In genomic region chr6:112640895-112641294, GRCh38 we compare ENCODE assay signal across 15 cellular contexts.
DNase-seq lines count a peak whose midpoint lies in the region; ATAC-seq and TF ChIP-seq lines count a peak whose summit lies in the region.
"Had no signal": no experiment of that assay in that cellular context is flagged by ENCODE, and none has a peak within 500 bp of the region (broad histone marks: within the 10 kb centered on the region; RNA-seq: fewer than 3 reads in every experiment).

No MANE protein-coding gene starts in this region.

- intact Hi-C loops in Panc1 (cut with micrococcal nuclease; ENCODE audit: unreplicated experiment), result no loop called here

- no TSS peak for BruUV-seq in Panc1 (replicated peaks; lab: Mats Ljungman, UMichigan)

- H3K4me3 ChIP-seq in Panc1 (ENCODE audit: low read depth in 2 of 2, low read length in 2 of 2) (no peak overlapping the region), fibroblast of lung (replicated peaks in 1 of 4; ENCODE audit: control extremely low read depth in 1 of 4, insufficient read depth in 1 of 4, low read depth in 3 of 4, low read length in 4 of 4) (no peak overlapping the region), MG63 (no peak overlapping the region)
- H3K4me3 ChIP-seq: stomach had no signal

- CTCF ChIA-PET in Panc1 (lab: Charles Lee), result no interaction called here

- H3K4me2 ChIP-seq in fibroblast of lung (ENCODE audit: extremely low read depth, insufficient read depth, low read length), result peak overlapping the region; percentile 48

- DNase-seq in ELR (ENCODE audit: low read depth) (peak; percentile 92), Panc1 (ENCODE audit: low read depth, low spot score) (no peak), fibroblast of lung (ENCODE audit: low read depth in 2 of 2) (peak; percentile 51 to 95), renal cortical epithelial cell (ENCODE audit: low read depth) (peak; percentile 91), MG63 (no peak), NCI-H1105 treated with DMSO at 0.1 percent for 48 hours (lab: John Stamatoyannopoulos, UW) (no peak)
- DNase-seq: activated CD4-positive, CD25-positive, alpha-beta regulatory T cell treated with anti-CD3 and anti-CD28 coated beads, Interleukin-2, amount 50 U/mL, for 72 hours; activated T-cell treated with anti-CD3 and anti-CD28 coated beads, Interleukin-2, amount 50 U/mL, for 48 hours; anterior cingulate cortex; CD4-positive, alpha-beta T cell; GF-D8; NCI-H2107; stomach had no signal

- H3K79me2 ChIP-seq in fibroblast of lung (ENCODE audit: control insufficient read depth, insufficient read depth, low read length), result no peaks in the 10 kb centered on the region

- POLR2A ChIA-PET in Panc1 (lab: Charles Lee), result no interaction called here

- peak; percentile 69; the same call in 1 of the 2 replicates for ATAC-seq in Panc1
- no peak for ATAC-seq in HG03135 (IDR thresholded peaks at IDR 0.05; ENCODE audit: unreplicated experiment)
- ATAC-seq in GM19395 (IDR thresholded peaks at IDR 0.05; ENCODE audit: unreplicated experiment), result no peak

- H3K9me3 ChIP-seq in Panc1 (ENCODE audit: control insufficient read depth, insufficient read depth, low read depth, low read length), result no peaks in the 10 kb centered on the region
- no peaks in the 10 kb centered on the region for H3K9me3 ChIP-seq in fibroblast of lung (ENCODE audit: control insufficient read depth, insufficient read depth, low read depth, low read length)
- no peaks in the 10 kb centered on the region; the same call in 1 of the 2 replicates for H3K9me3 ChIP-seq in MG63
- H3K9me3 ChIP-seq: stomach had no signal

- H3K4me1 ChIP-seq in Panc1 (ENCODE audit: control insufficient read depth, insufficient read depth, low read length), result no peaks in the 10 kb centered on the region
- no peaks in the 10 kb centered on the region for H3K4me1 ChIP-seq in fibroblast of lung (ENCODE audit: control insufficient read depth, extremely low read depth, insufficient read depth, low read length)
- H3K4me1 ChIP-seq: stomach had no signal

- in situ Hi-C loops in Panc1 (cut with HindIII; ENCODE audit: low pct_unique_long_range_greater_than_20kb, low sequenced_read_pairs), result no loop called here

- H3K9ac ChIP-seq in fibroblast of lung (ENCODE audit: insufficient read depth, low read length), result no peak overlapping the region

- H4K20me1 ChIP-seq in fibroblast of lung (ENCODE audit: control insufficient read depth, extremely low read depth, insufficient read depth, low read length), result no peaks in the 10 kb centered on the region

- H3K36me3 ChIP-seq in Panc1 (ENCODE audit: control insufficient read depth, insufficient read depth, low read length), result no peaks in the 10 kb centered on the region
- no peaks in the 10 kb centered on the region for H3K36me3 ChIP-seq in fibroblast of lung (ENCODE audit: control insufficient read depth, insufficient read depth, low read length)
- H3K36me3 ChIP-seq in MG63, result no peaks in the 10 kb centered on the region
- H3K36me3 ChIP-seq: stomach had no signal

- H3K27ac ChIP-seq in Panc1 (ENCODE audit: low read length), result no peak overlapping the region
- no peak overlapping the region for H3K27ac ChIP-seq in fibroblast of lung (ENCODE audit: insufficient read depth, low read length)
- H3K27ac ChIP-seq: stomach had no signal

- H2AFZ ChIP-seq in fibroblast of lung (ENCODE audit: low read length), result peak overlapping the region; percentile 31

- no peaks in the 10 kb centered on the region for H3K27me3 ChIP-seq in Panc1 (ENCODE audit: control insufficient read depth, insufficient read depth, low read length)
- no peaks in the 10 kb centered on the region for H3K27me3 ChIP-seq in fibroblast of lung (ENCODE audit: control insufficient read depth, insufficient read depth, low read length)
- no peaks in the 10 kb centered on the region for H3K27me3 ChIP-seq in MG63
- H3K27me3 ChIP-seq: stomach had no signal

- TF ChIP-seq CTCF in Panc1 (IDR thresholded peaks at IDR 0.05) (no peak), fibroblast of lung (conservative IDR thresholded peaks at IDR 0.05 in 1 of 2, IDR thresholded peaks at IDR 0.05 in 1 of 2; ENCODE audit: low read depth in 1 of 2, low read length in 2 of 2) (no peak)

Comparison
In these comparisons a context has a peak if more than half of its experiments do, and no peak if none do; other contexts are left out.
1. DNase-seq: peak in ELR (single experiment), fibroblast of lung (2 of 2) and renal cortical epithelial cell (single experiment); none in Panc1 (single experiment), MG63 (single experiment) and NCI-H1105 treated with DMSO at 0.1 percent for 48 hours (single experiment).